8 cellular contexts compared by ENCODE assay signal in genomic region chr1:156727492-156727891, GRCh38. TPM values are rescaled to one million over a fixed set of nuclear protein-coding genes. Genes with fewer than 3 reads are reported as not detected.
A peak's percentile ranks its signal among the peaks of the same experiment; 100 is the strongest.
DNase-seq lines count a peak whose midpoint lies in the region; ATAC-seq and TF ChIP-seq lines count a peak whose summit lies in the region.

No MANE protein-coding gene starts in this region.

- in situ Hi-C loops in brain microvascular endothelial cell (cut with HindIII; ENCODE audit: low pct_ligation_motif_present, low sequenced_read_pairs), result no loop called here

- no peak overlapping the region for H2AK5ac ChIP-seq in mesendoderm (ENCODE audit: low read length)

- H3K4me3 Mint-ChIP-seq in immature natural killer cell, result no peak overlapping the region
- H3K4me3 Mint-ChIP-seq in activated CD8-positive, alpha-beta T cell treated with anti-CD3 and anti-CD28 coated beads for 36 hours, result no peak overlapping the region

- peaks cover 12 to 24% (median 16%) of the 10 kb centered on the region in 3 donors for H3K27me3 Mint-ChIP-seq in immature natural killer cell (ENCODE audit: low read depth in 3 of 3)
- no peaks in the 10 kb centered on the region for H3K27me3 Mint-ChIP-seq in activated CD8-positive, alpha-beta T cell treated with anti-CD3 and anti-CD28 coated beads for 36 hours

- peaks cover 12 to 35% of the 10 kb centered on the region in 2 donors for H3K4me1 Mint-ChIP-seq in immature natural killer cell
- peaks cover 28% of the 10 kb centered on the region for H3K4me1 Mint-ChIP-seq in activated CD8-positive, alpha-beta T cell treated with anti-CD3 and anti-CD28 coated beads for 36 hours (ENCODE audit: low read depth)

- H2BK15ac ChIP-seq in mesendoderm (replicated peaks; ENCODE audit: low read depth), result no peak overlapping the region

- H3K4me3 ChIP-seq in left ventricle myocardium inferior, result peak overlapping the region; percentile 72
- peak overlapping the region; percentile 96 for H3K4me3 ChIP-seq in brain microvascular endothelial cell (ENCODE audit: low read depth, low read length)
- H3K4me3 ChIP-seq in mesendoderm (ENCODE audit: low read length), result peak overlapping the region; percentile 98
- peak overlapping the region; percentile 83 to 89 for H3K4me3 ChIP-seq in aorta (ENCODE audit: low read length in 2 of 2)

- H3K79me2 ChIP-seq in mesendoderm (ENCODE audit: control insufficient read depth, insufficient read depth, low read length), result peaks cover 54% of the 10 kb centered on the region

- no peak overlapping the region for H3K18ac ChIP-seq in mesendoderm (ENCODE audit: low read length)

- no peak overlapping the region for H4K5ac ChIP-seq in mesendoderm (ENCODE audit: low read length)

- H3K9me3 ChIP-seq in left ventricle myocardium inferior (replicated peaks) (no peaks in the 10 kb centered on the region), aorta (ENCODE audit: control insufficient read depth, low read length) (no peaks in the 10 kb centered on the region)

- H4K8ac ChIP-seq in mesendoderm (ENCODE audit: low read depth, low read length), result no peak overlapping the region

- H3K36me3 ChIP-seq in left ventricle myocardium inferior, result peaks cover 40% of the 10 kb centered on the region
- peaks cover 20% of the 10 kb centered on the region for H3K36me3 ChIP-seq in brain microvascular endothelial cell (replicated peaks)
- peaks cover 5% of the 10 kb centered on the region for H3K36me3 ChIP-seq in mesendoderm (ENCODE audit: control insufficient read depth, insufficient read depth, low read length)
- peaks cover 0 to 2% of the 10 kb centered on the region in 2 donors for H3K36me3 ChIP-seq in aorta (ENCODE audit: control insufficient read depth in 1 of 2, insufficient read depth in 2 of 2, low read length in 1 of 2)

- WGBS in mesendoderm (ENCODE audit: extremely low coverage, insufficient coverage, low lambda C conversion rate), result no CpG with 5 or more reads among the region's 7 CpGs
- 49 to 51% methylated on average over 7 of the region's 7 CpGs for WGBS in aorta, 2 donors

- peaks cover 0 to 14% (median 14%) of the 10 kb centered on the region in 3 donors for H3K36me3 Mint-ChIP-seq in immature natural killer cell
- H3K36me3 Mint-ChIP-seq in activated CD8-positive, alpha-beta T cell treated with anti-CD3 and anti-CD28 coated beads for 36 hours (ENCODE audit: low read depth), result peaks cover 28% of the 10 kb centered on the region

- H3K4me1 ChIP-seq in left ventricle myocardium inferior (peaks cover 55% of the 10 kb centered on the region), mesendoderm (ENCODE audit: control insufficient read depth, low read depth, low read length) (peaks cover 8% of the 10 kb centered on the region), aorta (ENCODE audit: control insufficient read depth in 1 of 2, insufficient read depth in 2 of 2, low read length in 2 of 2) (peaks cover 0 to 2% of the 10 kb centered on the region in 2 donors)

- H3K9ac ChIP-seq in mesendoderm (ENCODE audit: low read length), result peak overlapping the region; percentile 99

- H3K4me2 ChIP-seq in mesendoderm (ENCODE audit: low read length), result peak overlapping the region; percentile 89

- intact Hi-C loops in left ventricle myocardium inferior (cut with micrococcal nuclease) (no loop called here), Right ventricle myocardium inferior (cut with DNase I) (no loop called here), aorta (cut with DNase I) (loop anchor here (2.0 to 5.0 kb wide), 5 partner anchors 19 to 165 kb away; partner anchors contain the start of genes PEAR1 (in 1 of the 2) and PRCC (in 1 of the 2))
- intact Hi-C loops in activated CD8-positive, alpha-beta T cell treated with anti-CD3 and anti-CD28 coated beads for 36 hours (cut with micrococcal nuclease), result loop anchor here (5.0 kb wide), 3 partner anchors 40 to 135 kb away; partner anchors contain the start of genes NTRK1 and PRCC

- H3K27ac ChIP-seq in left ventricle myocardium inferior (replicated peaks), result peak overlapping the region; percentile 95
- no peak overlapping the region for H3K27ac ChIP-seq in brain microvascular endothelial cell
- H3K27ac ChIP-seq in mesendoderm (ENCODE audit: low read depth, low read length), result no peak overlapping the region
- no peak overlapping the region for H3K27ac ChIP-seq in aorta (ENCODE audit: low read depth in 1 of 2, low read length in 2 of 2)

- POLR2A ChIA-PET in activated CD8-positive, alpha-beta T cell treated with anti-CD3 and anti-CD28 coated beads for 36 hours (lab: Charles Lee), result interaction anchor here (0.8 to 7.0 kb wide), 10 partner anchors 12 to 227 kb away, joined by 3 to 89 read pairs (median 11); partner anchors contain the start of genes HDGF, INSRR, MEF2D and MRPL24

- DNase-seq in left ventricle myocardium inferior, result no peak
- DNase-seq in Right ventricle myocardium inferior (ENCODE audit: missing footprints), result no peak
- no peak for DNase-seq in brain microvascular endothelial cell
- no peak for DNase-seq in mesendoderm
- no peak for DNase-seq in aorta
- DNase-seq in immature natural killer cell, result no peak
- no peak for DNase-seq in activated CD8-positive, alpha-beta T cell treated with anti-CD3 and anti-CD28 coated beads for 36 hours

- H2BK5ac ChIP-seq in mesendoderm (ENCODE audit: low read length), result no peak overlapping the region

- ATAC-seq in Right ventricle myocardium inferior (no peak), aorta (ENCODE audit: low FRiP score) (no peak), HG03039 (IDR thresholded peaks at IDR 0.05; ENCODE audit: unreplicated experiment) (no peak)
- no peak for ATAC-seq in activated CD8-positive, alpha-beta T cell treated with anti-CD3 and anti-CD28 coated beads for 36 hours

- H3K56ac ChIP-seq in mesendoderm (ENCODE audit: low read length), result peak overlapping the region; percentile 99

- H3K27me3 ChIP-seq in left ventricle myocardium inferior (ENCODE audit: low read depth) (no peaks in the 10 kb centered on the region), brain microvascular endothelial cell (replicated peaks) (no peaks in the 10 kb centered on the region), mesendoderm (ENCODE audit: insufficient read depth, low read length, poor library complexity) (no peaks in the 10 kb centered on the region), aorta (ENCODE audit: control insufficient read depth in 1 of 2, insufficient read depth in 2 of 2, low read length in 1 of 2) (no peaks in the 10 kb centered on the region)

- H3K9me3 Mint-ChIP-seq in immature natural killer cell, result no peaks in the 10 kb centered on the region
- no peaks in the 10 kb centered on the region for H3K9me3 Mint-ChIP-seq in activated CD8-positive, alpha-beta T cell treated with anti-CD3 and anti-CD28 coated beads for 36 hours

- peak overlapping the region in 2 of 6 donors; percentile 96 to 100 for H3K27ac Mint-ChIP-seq in immature natural killer cell
- H3K27ac Mint-ChIP-seq in activated CD8-positive, alpha-beta T cell treated with anti-CD3 and anti-CD28 coated beads for 36 hours, result no peak overlapping the region

- no peak overlapping the region for H3K23ac ChIP-seq in mesendoderm (ENCODE audit: low read length)

- TF ChIP-seq CTCF in left ventricle myocardium inferior (IDR thresholded peaks at IDR 0.05; ENCODE audit: borderline replicate concordance) (no peak), brain microvascular endothelial cell (IDR thresholded peaks at IDR 0.05; ENCODE audit: low read depth, low read length, missing control alignments) (no peak)
- TF ChIP-seq CTCF in activated CD8-positive, alpha-beta T cell treated with anti-CD3 and anti-CD28 coated beads for 36 hours (IDR thresholded peaks at IDR 0.05), result no peak

- CTCF ChIA-PET in activated CD8-positive, alpha-beta T cell treated with anti-CD3 and anti-CD28 coated beads for 36 hours (lab: Charles Lee), result interaction anchor here (1.2 to 10.6 kb wide), 23 partner anchors 8 to 202 kb away, joined by 3 to 396 read pairs (median 28); partner anchors contain the start of genes CRABP2, HDGF, INSRR and MRPL24

- no peak overlapping the region for H3K4ac ChIP-seq in mesendoderm (ENCODE audit: low read depth, low read length)

- H2BK120ac ChIP-seq in mesendoderm (ENCODE audit: low read depth, low read length), result no peak overlapping the region

- H3K79me1 ChIP-seq in mesendoderm (ENCODE audit: low read length), result peaks cover 35% of the 10 kb centered on the region

RNA-seq across cellular contexts. Expression of gene METTL25B, which starts 0.8 kb away (rescaled TPM):
- total RNA-seq in left ventricle myocardium inferior (18.1 TPM), Right ventricle myocardium inferior (16.6 TPM), aorta (10 to 100 TPM; 20.7 to 33.6 TPM)
- 12.0 TPM for polyA plus RNA-seq in mesendoderm (2013, experiment 1 of 2)
- 11.6 TPM for polyA plus RNA-seq in mesendoderm (2013, experiment 2 of 2)
- polyA plus RNA-seq in aorta (10 to 100 TPM; 24.2 to 46.2 TPM), immature natural killer cell (1 to 10 TPM; 4.1 to 6.3 (median 4.4) TPM)
- total RNA-seq in activated CD8-positive, alpha-beta T cell treated with anti-CD3 and anti-CD28 coated beads for 36 hours, result 10 to 100 TPM; 32.3 to 32.5 TPM

RNA-seq across cellular contexts. Expression of gene ISG20L2, which starts 1.1 kb away (rescaled TPM):
- total RNA-seq in left ventricle myocardium inferior (11.5 TPM), Right ventricle myocardium inferior (13.1 TPM), aorta (10 to 100 TPM; 20.6 to 26.9 TPM)
- polyA plus RNA-seq in mesendoderm (2013, experiment 1 of 2), result 75.9 TPM
- polyA plus RNA-seq in mesendoderm (2013, experiment 2 of 2), result 76.2 TPM
- polyA plus RNA-seq in aorta (10 to 100 TPM; 11.7 to 20.2 TPM), immature natural killer cell (10 to 100 TPM in 2 of 3 donors, 1 to 10 TPM in 1; 9.3 to 34.1 (median 15.8) TPM)
- total RNA-seq in activated CD8-positive, alpha-beta T cell treated with anti-CD3 and anti-CD28 coated beads for 36 hours, result 10 to 100 TPM; 40.6 to 44.5 TPM

RNA-seq across cellular contexts. Expression of gene MRPL24, which starts 13.4 kb away (rescaled TPM):
- 92.1 TPM for total RNA-seq in left ventricle myocardium inferior
- 103 TPM for total RNA-seq in Right ventricle myocardium inferior
- polyA plus RNA-seq in mesendoderm (2013, experiment 1 of 2), result 30.0 TPM
- 29.4 TPM for polyA plus RNA-seq in mesendoderm (2013, experiment 2 of 2)
- total RNA-seq in aorta, result 10 to 100 TPM; 44.0 to 46.1 TPM
- 10 to 100 TPM; 68.5 to 73.1 TPM for polyA plus RNA-seq in aorta
- polyA plus RNA-seq in immature natural killer cell, result 100 to 1,000 TPM in 1 of 3 donors, 10 to 100 TPM in 2; 75.4 to 126 (median 88.2) TPM
- total RNA-seq in activated CD8-positive, alpha-beta T cell treated with anti-CD3 and anti-CD28 coated beads for 36 hours, result 10 to 100 TPM; 84.2 to 93.6 TPM

RNA-seq across cellular contexts. Expression of gene CRABP2, which starts 22.1 kb away (rescaled TPM):
- total RNA-seq in left ventricle myocardium inferior, result 0.60 TPM
- total RNA-seq in Right ventricle myocardium inferior, result not detected
- 52.0 TPM for polyA plus RNA-seq in mesendoderm (2013, experiment 1 of 2)
- 49.6 TPM for polyA plus RNA-seq in mesendoderm (2013, experiment 2 of 2)
- 10 to 100 TPM in 1 of 2 donors, 1 to 10 TPM in 1; 3.8 to 34.4 TPM for total RNA-seq in aorta
- 1 to 10 TPM; 6.5 to 7.8 TPM for polyA plus RNA-seq in aorta
- polyA plus RNA-seq in immature natural killer cell, result not detected
- under 1 TPM; 0.78 to 0.90 TPM for total RNA-seq in activated CD8-positive, alpha-beta T cell treated with anti-CD3 and anti-CD28 coated beads for 36 hours

RNA-seq across cellular contexts. Expression of gene HDGF, which starts 24.0 kb away (rescaled TPM):
- total RNA-seq in left ventricle myocardium inferior (145 TPM), Right ventricle myocardium inferior (183 TPM), aorta (100 to 1,000 TPM; 106 to 135 TPM)
- 388 TPM for polyA plus RNA-seq in mesendoderm (2013, experiment 1 of 2)
- polyA plus RNA-seq in mesendoderm (2013, experiment 2 of 2), result 388 TPM
- polyA plus RNA-seq in aorta (100 to 1,000 TPM in 1 of 2 donors, 10 to 100 TPM in 1; 94.9 to 126 TPM), immature natural killer cell (10 to 100 TPM; 27.5 to 35.4 (median 32.4) TPM)
- 100 to 1,000 TPM; 232 to 235 TPM for total RNA-seq in activated CD8-positive, alpha-beta T cell treated with anti-CD3 and anti-CD28 coated beads for 36 hours

Comparison
In these comparisons a context has a peak if more than half of its experiments do, and no peak if none do; other contexts are left out.
1. intact Hi-C loops: an anchor here in aorta (2.0 to 5.0 kb wide) and activated CD8-positive, alpha-beta T cell treated with anti-CD3 and anti-CD28 coated beads for 36 hours (5.0 kb wide); none called in left ventricle myocardium inferior and Right ventricle myocardium inferior.